In the genomic region with DNA sequence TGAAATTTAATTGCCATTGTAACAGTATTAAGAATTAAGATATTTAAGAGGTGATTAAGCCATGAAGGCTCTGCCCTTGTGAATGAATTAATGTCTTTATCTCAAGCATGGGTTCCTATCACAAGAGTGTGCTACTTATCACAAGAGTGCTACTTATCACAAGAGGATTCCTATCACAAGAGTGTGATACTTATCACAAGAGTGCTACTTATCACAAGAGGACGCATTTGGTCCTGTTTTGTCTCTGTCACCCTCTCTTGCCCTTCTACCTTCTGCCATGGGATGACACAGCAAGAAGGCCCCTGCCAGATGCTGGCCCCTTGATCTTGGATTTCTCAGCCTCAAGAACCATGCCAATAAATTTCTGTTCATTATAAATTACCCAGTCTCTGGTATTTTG, we compare ENCODE assay signal across 27 cellular contexts.
"Had no signal": no experiment of that assay in that cellular context is flagged by ENCODE, and none has a peak within 500 bp of the region (broad histone marks: within the 10 kb centered on the region; RNA-seq: fewer than 3 reads in every experiment).

No MANE protein-coding gene starts in this region.

- H3K4me3 ChIP-seq: breast epithelium, ovary, skin epidermis, thoracic aorta had no signal

- H3K27me3 Mint-ChIP-seq: activated CD8-positive, alpha-beta T cell treated with anti-CD3 and anti-CD28 coated beads for 36 hours; activated T-helper 17 cell treated with anti-CD3 and anti-CD28 coated beads, Interleukin-2, amount 50 U/mL, for 72 hours; naive B cell; progenitor cell of endocrine pancreas had no signal

- DNase-seq: activated CD4-positive, alpha-beta T cell treated with anti-CD3 and anti-CD28 coated beads, Interleukin-2, amount 50 U/mL, for 1 hour; activated CD4-positive, CD25-positive, alpha-beta regulatory T cell treated with anti-CD3 and anti-CD28 coated beads, Interleukin-2, amount 50 U/mL, for 72 hours; activated CD8-positive, alpha-beta T cell treated with anti-CD3 and anti-CD28 coated beads for 36 hours; activated gamma-delta T cell treated with Interleukin-2 at 50 U/mL for 16 hours; activated T-cell treated with anti-CD3 and anti-CD28 coated beads, Interleukin-2, amount 50 U/mL, for 4 hours; central memory CD4-positive, alpha-beta T cell; foreskin fibroblast; head of caudate nucleus; hippocampal formation; left cardiac atrium; mammary epithelial cell; naive B cell; ovary; retina; stimulated activated CD4-positive, alpha-beta T cell treated with anti-CD3 and anti-CD28 coated beads, Interleukin-12 subunit alpha, Interleukin-12 subunit beta, amount 100 ng/mL, for 4 hours; stimulated activated CD4-positive, alpha-beta T cell treated with anti-CD3 and anti-CD28 coated beads, Interleukin-4, amount 100 ng/mL, for 1 hour; stimulated activated naive CD8-positive, alpha-beta T cell treated with anti-CD3 and anti-CD28 coated beads, Interleukin-15, Interleukin-2, amounts not matched to agents 100 U/mL and 50 U/mL, for 24 hours; trophoblast cell had no signal

- H3K36me3 Mint-ChIP-seq: naive B cell had no signal

- H3K4me3 Mint-ChIP-seq: activated CD8-positive, alpha-beta T cell treated with anti-CD3 and anti-CD28 coated beads for 36 hours; activated T-cell treated with anti-CD3 and anti-CD28 coated beads, Interleukin-2, amount 50 U/mL, for 4 hours; activated T-helper 17 cell treated with anti-CD3 and anti-CD28 coated beads, Interleukin-2, amount 50 U/mL, for 72 hours; mesothelial cell of epicardium; naive B cell had no signal

- H3K27me3 ChIP-seq: breast epithelium, ovary had no signal

- H3K9me3 Mint-ChIP-seq: activated CD8-positive, alpha-beta T cell treated with anti-CD3 and anti-CD28 coated beads for 36 hours had no signal

- ATAC-seq: activated CD8-positive, alpha-beta T cell treated with anti-CD3 and anti-CD28 coated beads for 36 hours; activated naive CD4-positive, alpha-beta T cell treated with anti-CD3 and anti-CD28 coated beads, Interleukin-2, amount 50 U/mL, for 72 hours; activated T-cell treated with anti-CD3 and anti-CD28 coated beads, Interleukin-2, amount 50 U/mL, for 4 hours; activated T-helper 17 cell treated with anti-CD3 and anti-CD28 coated beads, Interleukin-2, amount 50 U/mL, for 72 hours; esophagus mucosa; left cardiac atrium; sciatic nerve; stimulated activated naive CD8-positive, alpha-beta T cell treated with anti-CD3 and anti-CD28 coated beads, Interleukin-15, Interleukin-2, amounts not matched to agents 100 U/mL and 50 U/mL, for 24 hours had no signal

- H3K4me1 Mint-ChIP-seq: activated T-helper 17 cell treated with anti-CD3 and anti-CD28 coated beads, Interleukin-2, amount 50 U/mL, for 72 hours; naive B cell had no signal

- H3K9me3 ChIP-seq: breast epithelium, ovary, thoracic aorta had no signal

- H3K36me3 ChIP-seq: breast epithelium, ovary, thoracic aorta had no signal

- H3K27ac ChIP-seq: breast epithelium, ovary, skin epidermis, thoracic aorta had no signal

- H3K27ac Mint-ChIP-seq: activated CD8-positive, alpha-beta T cell treated with anti-CD3 and anti-CD28 coated beads for 36 hours; activated naive CD4-positive, alpha-beta T cell treated with anti-CD3 and anti-CD28 coated beads, Interleukin-2, amount 50 U/mL, for 72 hours; activated T-helper 17 cell treated with anti-CD3 and anti-CD28 coated beads, Interleukin-2, amount 50 U/mL, for 72 hours; mesothelial cell of epicardium; naive B cell; progenitor cell of endocrine pancreas had no signal

- H3K4me1 ChIP-seq: breast epithelium had no signal
